Comparison of ENCODE assay signal across 8 cellular contexts in the genomic region with DNA sequence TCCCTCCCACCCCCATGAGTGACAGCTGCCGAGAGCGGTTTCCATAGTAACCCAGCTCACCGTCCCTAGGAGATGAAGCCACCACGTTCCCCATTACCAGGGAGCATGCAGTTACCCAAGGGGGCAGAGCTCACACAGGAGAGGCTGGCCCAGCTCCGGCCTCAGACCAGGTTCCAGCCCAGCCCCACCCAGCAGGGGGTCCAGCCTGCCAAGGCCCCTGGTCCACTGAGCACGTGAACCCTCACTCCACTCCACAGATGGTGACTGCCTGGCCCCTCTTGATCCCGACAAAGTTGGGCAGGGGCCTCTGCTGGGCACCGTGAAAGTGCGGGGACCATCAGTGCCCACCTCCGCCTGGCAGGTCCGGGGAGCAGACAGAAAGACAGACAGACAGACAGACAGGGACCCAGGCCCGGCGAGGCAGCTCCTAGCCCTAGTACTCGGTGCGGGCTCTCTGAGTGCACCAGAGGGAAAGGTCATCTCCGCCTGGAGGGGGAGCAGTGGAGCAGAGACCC. TPM values are rescaled to one million over a fixed set of nuclear protein-coding genes. Genes with fewer than 3 reads are reported as not detected.
DNase-seq lines count a peak whose midpoint lies in the region; ATAC-seq, FAIRE-seq and TF ChIP-seq lines count a peak whose summit lies in the region.

No MANE protein-coding gene starts in this region.

- no peaks in the 10 kb centered on the region for H3K23me2 ChIP-seq in H9 (ENCODE audit: insufficient read length, low read depth, low read length, poor library complexity, severe bottlenecking)

- no peaks in the 10 kb centered on the region for H3K36me3 ChIP-seq in BLaER1
- no peaks in the 10 kb centered on the region for H3K36me3 ChIP-seq in Panc1 (ENCODE audit: control insufficient read depth, insufficient read depth, low read length)
- no peaks in the 10 kb centered on the region for H3K36me3 ChIP-seq in mucosa of rectum (ENCODE audit: control insufficient read depth in 2 of 2, insufficient read depth in 2 of 2, low read length in 2 of 2)
- no peaks in the 10 kb centered on the region for H3K36me3 ChIP-seq in mucosa of descending colon (ENCODE audit: low read depth)
- no peaks in the 10 kb centered on the region for H3K36me3 ChIP-seq in kidney (ENCODE audit: control insufficient read depth in 1 of 2, insufficient read depth in 2 of 2, low read length in 2 of 2)

- H3K9ac ChIP-seq in BLaER1 (peak overlapping the region; percentile 65), H9 (ENCODE audit: extremely low read depth, insufficient read length, low read length) (no peak overlapping the region), mucosa of rectum (ENCODE audit: low read depth in 1 of 2, low read length in 2 of 2) (peak overlapping the region in 1 of 2 donors; percentile 34), kidney (ENCODE audit: low read length in 2 of 2) (no peak overlapping the region)

- H3K4me2 ChIP-seq in BLaER1 = peak overlapping the region; percentile 85
- peak overlapping the region; percentile 56 for H3K4me2 ChIP-seq in H9 (ENCODE audit: insufficient read depth, insufficient read length, low read length)

- no peak overlapping the region for H2BK5ac ChIP-seq in H9 (ENCODE audit: insufficient read length, low read length)

- in situ Hi-C loops in Panc1 (cut with HindIII; ENCODE audit: low pct_unique_long_range_greater_than_20kb, low sequenced_read_pairs) = no loop called here

- H3K4me3 ChIP-seq in BLaER1 (peak overlapping the region; percentile 69), Panc1 (ENCODE audit: low read depth in 2 of 2, low read length in 2 of 2) (peak overlapping the region; percentile 48 to 60), mucosa of rectum (ENCODE audit: low read length in 2 of 2) (peak overlapping the region; percentile 52 to 59), mucosa of descending colon (no peak overlapping the region), kidney (ENCODE audit: low read length in 2 of 2) (no peak overlapping the region)

- DNase-seq in H9 = peak; percentile 88
- no peak for DNase-seq in Panc1 (ENCODE audit: low read depth, low spot score)
- peak in 35 of 61 donors; percentile 3 to 84 (median 46) for DNase-seq in caudate nucleus (lab: John Stamatoyannopoulos, UW)
- no peak for DNase-seq in mucosa of descending colon
- no peak for DNase-seq in kidney

- no peak overlapping the region for H4K5ac ChIP-seq in H9 (ENCODE audit: insufficient read length, low read depth, low read length)

- H2AFZ ChIP-seq in H9 (ENCODE audit: low read length) = no peak overlapping the region

- H3K4me3 Mint-ChIP-seq in H9 = peak overlapping the region; percentile 71 to 89

- H3K27ac ChIP-seq in BLaER1 (peak overlapping the region; percentile 50), H9 (ENCODE audit: insufficient read length, low read depth, low read length) (no peak overlapping the region), Panc1 (ENCODE audit: low read length) (no peak overlapping the region), caudate nucleus (ENCODE audit: low read depth, low read length) (peak overlapping the region; percentile 72), mucosa of rectum (ENCODE audit: low read depth in 2 of 2, low read length in 2 of 2) (peak overlapping the region in 1 of 2 donors; percentile 56), kidney (ENCODE audit: low read depth in 2 of 2, low read length in 2 of 2) (no peak overlapping the region)

- H3K9me3 Mint-ChIP-seq in H9 = peaks cover 5 to 7% of the 10 kb centered on the region in 2 experiments; a peak in 4 of 5 replicates

- WGBS in H9 (ENCODE audit: extremely low coverage, insufficient read length, low lambda C conversion rate) = no CpG with 5 or more reads among the region's 16 CpGs

- H3K4ac ChIP-seq in H9 (ENCODE audit: low read depth, low read length) = no peak overlapping the region

- intact Hi-C loops in Panc1 (cut with micrococcal nuclease; ENCODE audit: unreplicated experiment) (no loop called here), mucosa of descending colon (cut with DNase I, micrococcal nuclease) (no loop called here), kidney (cut with DNase I) (no loop called here)

- peaks cover 20% of the 10 kb centered on the region for H4K20me1 ChIP-seq in BLaER1
- H4K20me1 ChIP-seq in H9 (ENCODE audit: control insufficient read depth, insufficient read depth, insufficient read length) = no peaks in the 10 kb centered on the region

- no peak overlapping the region for H2BK12ac ChIP-seq in H9 (ENCODE audit: insufficient read length, low read depth, low read length)

- no peak overlapping the region for H4K91ac ChIP-seq in H9 (ENCODE audit: insufficient read length, low read depth, low read length)

- no peak for TF ChIP-seq POLR2A in GM18505 (IDR thresholded peaks at IDR 0.05; ENCODE audit: borderline replicate concordance, extremely low read depth, insufficient read depth, insufficient read length)

- no TSS peak for BruUV-seq in Panc1 (replicated peaks; lab: Mats Ljungman, UMichigan)

- no peak overlapping the region for H3T11ph ChIP-seq in H9 (ENCODE audit: low read length)

- CTCF ChIA-PET in Panc1 (lab: Charles Lee) = interaction anchor here (0.6 to 1.1 kb wide), 4 partner anchors 10 to 184 kb away, joined by 3 to 5 read pairs (median 4); no protein-coding TSS in a partner anchor

- no peak overlapping the region for H3K56ac ChIP-seq in H9 (ENCODE audit: insufficient read length, low read depth, low read length)

- peak overlapping the region in 2 of 3 experiments; percentile 41 to 75; a peak in 1 of 7 replicates for H3K27ac Mint-ChIP-seq in H9

- POLR2A ChIA-PET in Panc1 (lab: Charles Lee) = interaction anchor here (0.6 kb wide), 1 partner anchor 710 kb away, joined by 4 read pairs; a partner anchor contains a TSS

- FAIRE-seq in kidney (lab: Jason Lieb, UNC) = no peak

- H3K36me3 Mint-ChIP-seq in H9 (ENCODE audit: insufficient read depth in 1 of 3, low read depth in 3 of 3) = peaks cover 0 to 5% (median 0%) of the 10 kb centered on the region in 3 experiments; a peak in 1 of 7 replicates

- no peak overlapping the region for H2BK15ac ChIP-seq in H9 (ENCODE audit: low read depth, low read length)

- H2AK5ac ChIP-seq in H9 (ENCODE audit: insufficient read length, low read length) = no peak overlapping the region

- H3K27me3 Mint-ChIP-seq in H9 (ENCODE audit: low read depth) = peaks cover 27% of the 10 kb centered on the region

- no peak overlapping the region for H4K8ac ChIP-seq in H9 (replicated peaks; ENCODE audit: insufficient read length, low read depth, low read length)

- TF ChIP-seq CTCF in H9 (conservative IDR thresholded peaks at IDR 0.05) (no peak), Panc1 (IDR thresholded peaks at IDR 0.05) (no peak; the same call in 1 of the 2 replicates), mucosa of descending colon (IDR thresholded peaks at IDR 0.05) (no peak), kidney (IDR thresholded peaks at IDR 0.05; ENCODE audit: borderline replicate concordance, extremely low read depth, insufficient read depth) (no peak)

- H3K4me1 Mint-ChIP-seq in H9 = peaks cover 10 to 23% of the 10 kb centered on the region in 2 experiments

- H3K79me2 ChIP-seq in H9 (ENCODE audit: insufficient read depth, low read length) = no peaks in the 10 kb centered on the region

- ATAC-seq in Panc1 (peak; percentile 77), mucosa of descending colon (no peak), GM18505 (IDR thresholded peaks at IDR 0.05; ENCODE audit: unreplicated experiment) (no peak)

- H2BK120ac ChIP-seq in H9 (ENCODE audit: low read depth, low read length, poor library complexity, severe bottlenecking) = no peak overlapping the region

- H3K4me1 ChIP-seq in BLaER1 (peaks cover 31% of the 10 kb centered on the region), H9 (ENCODE audit: insufficient read depth, low read length) (0 out of 2 replicates have a peak, but pooled peaks cover 3% of the 10 kb centered on the region), Panc1 (ENCODE audit: control insufficient read depth, insufficient read depth, low read length) (peaks cover 3% of the 10 kb centered on the region; the same call in 1 of the 2 replicates), mucosa of rectum (ENCODE audit: control insufficient read depth in 2 of 2, insufficient read depth in 2 of 2, low read length in 2 of 2) (peaks cover 3 to 4% of the 10 kb centered on the region in 2 donors), mucosa of descending colon (ENCODE audit: low read depth) (no peaks in the 10 kb centered on the region), kidney (ENCODE audit: control insufficient read depth in 1 of 2, insufficient read depth in 1 of 2, low read depth in 1 of 2, low read length in 2 of 2) (no peaks in the 10 kb centered on the region)

- peaks cover 14% of the 10 kb centered on the region for H3K9me3 ChIP-seq in BLaER1
- H3K9me3 ChIP-seq in H9 (ENCODE audit: control insufficient read depth, low read depth, low read length) = no peaks in the 10 kb centered on the region
- H3K9me3 ChIP-seq in Panc1 (ENCODE audit: control insufficient read depth, insufficient read depth, low read depth, low read length) = no peaks in the 10 kb centered on the region; the same call in 1 of the 2 replicates
- H3K9me3 ChIP-seq in mucosa of rectum (ENCODE audit: control insufficient read depth in 2 of 2, low read length in 2 of 2) = peaks cover 0 to 6% of the 10 kb centered on the region in 2 donors
- H3K9me3 ChIP-seq in mucosa of descending colon = peaks cover 5% of the 10 kb centered on the region
- H3K9me3 ChIP-seq in kidney (ENCODE audit: control insufficient read depth in 1 of 2, low read length in 2 of 2) = peaks cover 0 to 10% of the 10 kb centered on the region in 2 donors

- no peak overlapping the region for H3K23ac ChIP-seq in H9 (ENCODE audit: insufficient read length, low read depth, low read length)

- no peak overlapping the region for H3K14ac ChIP-seq in H9 (ENCODE audit: insufficient read depth, low read length)

- H3K18ac ChIP-seq in H9 (ENCODE audit: insufficient read length, low read depth, low read length) = no peak overlapping the region

- no peaks in the 10 kb centered on the region for H3K79me1 ChIP-seq in H9 (ENCODE audit: insufficient read depth, low read depth, low read length, poor library complexity, severe bottlenecking)

- no peak overlapping the region for H2BK20ac ChIP-seq in H9 (ENCODE audit: low read depth, low read length, poor library complexity, severe bottlenecking)

- H3K27me3 ChIP-seq in BLaER1 (peaks cover 28% of the 10 kb centered on the region), H9 (ENCODE audit: insufficient read depth, low read length) (no peaks in the 10 kb centered on the region; the same call in 1 of the 2 replicates), Panc1 (ENCODE audit: control insufficient read depth, insufficient read depth, low read length) (no peaks in the 10 kb centered on the region; the same call in 1 of the 2 replicates), mucosa of rectum (ENCODE audit: control insufficient read depth in 2 of 2, insufficient read depth in 2 of 2, low read length in 2 of 2) (peaks cover 13 to 19% of the 10 kb centered on the region in 2 donors)

RNA-seq across cellular contexts. Expression of a gene that starts 50.7 kb away (rescaled TPM):
- total RNA-seq in H9 (2021) = 4.8 TPM in 2 replicates
- 1.2 TPM for total RNA-seq in Panc1 (2021; ENCODE audit: unreplicated experiment)
- 2.5 TPM for polyA plus RNA-seq in Panc1 (2012; ENCODE audit: insufficient read length)
- 1 to 10 TPM in 1 of 3 donors, under 1 TPM in 2; 0.75 to 2.7 (median 0.79) TPM for total RNA-seq in mucosa of descending colon
- 0.38 TPM for total RNA-seq in kidney
- 0.15 TPM for polyA plus RNA-seq in kidney (ENCODE audit: insufficient read depth, low read depth, low replicate concordance)

Comparison
In these comparisons a context has a peak if more than half of its experiments do, and no peak if none do; other contexts are left out.
1. H3K27ac ChIP-seq: peak in BLaER1 (single experiment) and caudate nucleus (single experiment); none in H9 (single experiment), Panc1 (single experiment) and kidney (0 of 2).
2. H3K4me3 ChIP-seq: peak in BLaER1 (single experiment), Panc1 (2 of 2) and mucosa of rectum (2 of 2); none in mucosa of descending colon (single experiment) and kidney (0 of 2).
3. DNase-seq: peak in H9 (single experiment) and caudate nucleus (35 of 61); none in Panc1 (single experiment), mucosa of descending colon (0 of 3) and kidney (single experiment).